In genomic region chr3:24185738-24186384, GRCh38 we compare ENCODE assay signal across 9 cellular contexts.
DNase-seq lines count a peak whose midpoint lies in the region; ATAC-seq and TF ChIP-seq lines count a peak whose summit lies in the region.
"Had no signal": no experiment of that assay in that cellular context is flagged by ENCODE, and none has a peak within 500 bp of the region (broad histone marks: within the 10 kb centered on the region; RNA-seq: fewer than 3 reads in every experiment).

No MANE protein-coding gene starts in this region.

- H3K36me3 Mint-ChIP-seq in stimulated activated memory B cell treated with anti-CD40 and anti-IgM and Interleukin-4, amounts not matched to agents 10 μg/mL and 1 μg/mL and 100 μg/mL, for 72 hours: no peaks in the 10 kb centered on the region

- no peaks in the 10 kb centered on the region for H3F3A ChIP-seq in PC-9 (ENCODE audit: insufficient read depth, low read depth)

- H2AFZ ChIP-seq in PC-9: no peak overlapping the region

- peak; percentile 40 for DNase-seq in DMS53 (lab: John Stamatoyannopoulos, UW)
- no peak for DNase-seq in DMS53 treated with DMSO at 0.1 percent for 48 hours (lab: John Stamatoyannopoulos, UW; ENCODE audit: unreplicated experiment)
- DNase-seq in PC-9: peak in 1 of 2 experiments; percentile 12
- peak; percentile 83 to 86 for DNase-seq in cardiac fibroblast (ENCODE audit: low read depth in 2 of 2)
- peak; percentile 67 for DNase-seq in left kidney (ENCODE audit: low read depth, low spot score)

- CTCF ChIA-PET in PC-9 (lab: Charles Lee): interaction anchor here (0.6 kb wide), 1 partner anchor 76 kb away, joined by 8 read pairs; no protein-coding TSS in a partner anchor

- H3K27me3 ChIP-seq in PC-9 (ENCODE audit: insufficient read depth, low read depth): no peaks in the 10 kb centered on the region
- H3K27me3 ChIP-seq: BLaER1 had no signal

- H3K27ac ChIP-seq in PC-9: no peak overlapping the region
- H3K27ac ChIP-seq: BLaER1 had no signal

- no peaks in the 10 kb centered on the region for H3K9me3 ChIP-seq in PC-9 (ENCODE audit: insufficient read depth, low read depth)
- H3K9me3 ChIP-seq: BLaER1 had no signal

- H3K36me3 ChIP-seq in PC-9 (ENCODE audit: low read depth): no peaks in the 10 kb centered on the region
- H3K36me3 ChIP-seq: BLaER1 had no signal

- BruUV-seq in PC-9 (replicated peaks; lab: Mats Ljungman, UMichigan): no TSS peak

- no peaks in the 10 kb centered on the region for H4K20me1 ChIP-seq in PC-9 (ENCODE audit: insufficient read depth)
- H4K20me1 ChIP-seq: BLaER1 had no signal

- H3K9me3 Mint-ChIP-seq in stimulated activated memory B cell treated with anti-CD40 and anti-IgM and Interleukin-4, amounts not matched to agents 10 μg/mL and 1 μg/mL and 100 μg/mL, for 72 hours: no peaks in the 10 kb centered on the region

- H3K4me1 ChIP-seq in PC-9 (replicated peaks; ENCODE audit: insufficient read depth): no peaks in the 10 kb centered on the region
- H3K4me1 ChIP-seq: BLaER1 had no signal

- peaks cover 7% of the 10 kb centered on the region for H3K27me3 Mint-ChIP-seq in stimulated activated memory B cell treated with anti-CD40 and anti-IgM and Interleukin-4, amounts not matched to agents 10 μg/mL and 1 μg/mL and 100 μg/mL, for 72 hours

- no peak overlapping the region for H3K4me2 ChIP-seq in PC-9
- H3K4me2 ChIP-seq: BLaER1 had no signal

- no peak overlapping the region for H3K4me3 Mint-ChIP-seq in stimulated activated memory B cell treated with anti-CD40 and anti-IgM and Interleukin-4, amounts not matched to agents 10 μg/mL and 1 μg/mL and 100 μg/mL, for 72 hours

- POLR2A ChIA-PET in PC-9 (lab: Charles Lee; ENCODE audit: unreplicated experiment): interaction anchor here (0.5 kb wide), 1 partner anchor 260 kb away, joined by 4 read pairs; no protein-coding TSS in a partner anchor

- H3K79me2 ChIP-seq in PC-9 (ENCODE audit: low read depth): no peaks in the 10 kb centered on the region

- H3K9me2 ChIP-seq in PC-9 (ENCODE audit: insufficient read depth): no peaks in the 10 kb centered on the region

- intact Hi-C loops in PC-9 (cut with micrococcal nuclease; ENCODE audit: unreplicated experiment): loop anchor here (1.0 kb wide), 1 partner anchor 497 kb away; no protein-coding TSS in a partner anchor

- no peak overlapping the region for H3K4me3 ChIP-seq in PC-9
- H3K4me3 ChIP-seq in cardiac fibroblast (replicated peaks in 1 of 2; ENCODE audit: low read depth in 2 of 2, low read length in 2 of 2): no peak overlapping the region
- H3K4me3 ChIP-seq: BLaER1 had no signal

- no peak overlapping the region for H3K27ac Mint-ChIP-seq in stimulated activated memory B cell treated with anti-CD40 and anti-IgM and Interleukin-4, amounts not matched to agents 10 μg/mL and 1 μg/mL and 100 μg/mL, for 72 hours

- peak; percentile 79 for ATAC-seq in GM19467 (IDR thresholded peaks at IDR 0.05; ENCODE audit: unreplicated experiment)
- ATAC-seq in HG03469 (IDR thresholded peaks at IDR 0.05; ENCODE audit: unreplicated experiment): peak; percentile 78
- peak; percentile 66 for ATAC-seq in stimulated activated memory B cell treated with anti-CD40 and anti-IgM and Interleukin-4, amounts not matched to agents 10 μg/mL and 1 μg/mL and 100 μg/mL, for 72 hours

- peaks cover 8% of the 10 kb centered on the region for H3K4me1 Mint-ChIP-seq in stimulated activated memory B cell treated with anti-CD40 and anti-IgM and Interleukin-4, amounts not matched to agents 10 μg/mL and 1 μg/mL and 100 μg/mL, for 72 hours

- TF ChIP-seq CTCF in PC-9 (conservative IDR thresholded peaks at IDR 0.05) (peak; percentile 69), cardiac fibroblast (IDR thresholded peaks at IDR 0.05; ENCODE audit: low read depth, low read length) (peak; percentile 69)
